8 cellular contexts compared by ENCODE assay signal in the genomic region with DNA sequence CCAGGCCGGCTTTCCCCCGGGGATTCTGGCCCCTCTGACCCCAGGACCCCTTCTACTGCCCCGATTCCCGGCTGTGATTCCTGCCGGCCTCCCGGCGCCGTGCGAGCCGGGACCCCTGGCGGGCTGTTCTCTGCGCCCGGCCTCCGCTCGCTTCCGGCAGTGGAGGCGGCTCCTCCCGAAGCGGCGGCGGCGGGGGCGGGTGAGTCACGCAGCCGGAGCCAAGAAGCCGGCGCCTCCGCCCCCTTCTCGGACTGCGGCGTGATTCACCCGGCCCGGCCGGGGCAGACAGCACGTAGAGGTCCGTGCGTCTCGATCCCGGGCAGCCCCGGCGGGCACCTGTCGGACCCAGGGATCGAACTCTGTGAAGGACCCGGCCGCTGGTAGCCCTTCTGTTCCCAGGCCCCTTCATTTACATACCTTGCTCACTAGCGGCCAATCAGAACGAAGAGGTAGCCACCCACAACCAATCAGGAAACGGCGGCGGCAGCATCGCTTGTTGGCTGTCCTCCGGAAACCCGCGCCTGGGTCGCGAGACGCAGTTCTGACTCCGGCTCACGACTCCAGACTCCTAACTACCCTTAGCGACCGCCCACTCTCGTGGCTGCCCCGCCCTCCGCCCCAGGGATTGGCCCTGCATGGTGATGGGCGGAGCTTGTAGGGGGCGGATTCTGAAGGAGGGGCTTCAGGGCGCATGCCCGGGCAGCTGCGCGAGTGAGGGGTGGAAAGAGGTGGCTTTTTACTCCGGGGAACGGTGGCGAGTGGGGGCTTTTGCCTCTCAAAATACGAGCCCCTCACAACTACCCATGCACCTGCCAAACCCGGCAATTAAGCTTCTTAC. TPM values are rescaled to one million over a fixed set of nuclear protein-coding genes. Genes with fewer than 3 reads are reported as not detected.
DNase-seq lines count a peak whose midpoint lies in the region; ATAC-seq and TF ChIP-seq lines count a peak whose summit lies in the region.

A gene with protein sequence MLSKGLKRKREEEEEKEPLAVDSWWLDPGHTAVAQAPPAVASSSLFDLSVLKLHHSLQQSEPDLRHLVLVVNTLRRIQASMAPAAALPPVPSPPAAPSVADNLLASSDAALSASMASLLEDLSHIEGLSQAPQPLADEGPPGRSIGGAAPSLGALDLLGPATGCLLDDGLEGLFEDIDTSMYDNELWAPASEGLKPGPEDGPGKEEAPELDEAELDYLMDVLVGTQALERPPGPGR (minus strand): TSS at position 543 of the 838 bp plus-strand sequence. CDS start 2,446 bp downstream, outside the sequence.

- H3K36me3 ChIP-seq in CD4-positive, alpha-beta memory T cell (ENCODE audit: insufficient read depth, low read length): no peaks in the 10 kb centered on the region

- peaks cover 0 to 2% of the 10 kb centered on the region in 2 donors for H3K27me3 Mint-ChIP-seq in CD4-positive, alpha-beta memory T cell
- no peaks in the 10 kb centered on the region for H3K27me3 Mint-ChIP-seq in activated CD4-positive, alpha-beta memory T cell treated with anti-CD3 and anti-CD28 coated beads, Interleukin-2, amount 10 ng/mL, durations not matched to agents 7 days and 5 days

- peak; percentile 100 for DNase-seq in CD4-positive, alpha-beta memory T cell
- DNase-seq in HK-2 (ENCODE audit: unreplicated experiment) (peak; percentile 99), NCI-H82 treated with DMSO at 0.1 percent for 48 hours (lab: John Stamatoyannopoulos, UW; ENCODE audit: unreplicated experiment) (peak; percentile 99), dorsolateral prefrontal cortex (peak; percentile 100), lower leg skin (ENCODE audit: low spot score in 2 of 2) (peak; percentile 99 to 100)
- DNase-seq in activated CD4-positive, alpha-beta memory T cell treated with anti-CD3 and anti-CD28 coated beads, Interleukin-2, amount 10 ng/mL, durations not matched to agents 7 days and 5 days: peak; percentile 100
- peak; percentile 100 for DNase-seq in stimulated activated CD4-positive, alpha-beta T cell treated with anti-CD3 and anti-CD28 coated beads, Interleukin-4, amount 100 ng/mL, for 48 hours (ENCODE audit: low read depth in 2 of 2)

- peak within 1 kb of the TSS; percentile 92 to 99 (median 95) for H3K4me3 Mint-ChIP-seq in CD4-positive, alpha-beta memory T cell
- H3K4me3 Mint-ChIP-seq in activated CD4-positive, alpha-beta memory T cell treated with anti-CD3 and anti-CD28 coated beads, Interleukin-2, amount 10 ng/mL, durations not matched to agents 7 days and 5 days: peak within 1 kb of the TSS; percentile 88

- H3K9me3 Mint-ChIP-seq in CD4-positive, alpha-beta memory T cell: peaks cover 0 to 2% (median 0%) of the 10 kb centered on the region in 8 donors
- H3K9me3 Mint-ChIP-seq in activated CD4-positive, alpha-beta memory T cell treated with anti-CD3 and anti-CD28 coated beads, Interleukin-2, amount 10 ng/mL, durations not matched to agents 7 days and 5 days: no peaks in the 10 kb centered on the region

- H3K4me1 ChIP-seq in CD4-positive, alpha-beta memory T cell (ENCODE audit: insufficient read depth, low read length): peaks cover 28% of the 10 kb centered on the region

- peak within 1 kb of the TSS; percentile 97 to 99 (median 98) for H3K27ac Mint-ChIP-seq in CD4-positive, alpha-beta memory T cell
- H3K27ac Mint-ChIP-seq in activated CD4-positive, alpha-beta memory T cell treated with anti-CD3 and anti-CD28 coated beads, Interleukin-2, amount 10 ng/mL, durations not matched to agents 7 days and 5 days: peak within 1 kb of the TSS; percentile 89

- WGBS in lower leg skin, 2 donors: 0 to 1% methylated on average over 22 to 38 of the region's 75 CpGs

- peak in 54 of 56 donors; percentile 55 to 94 (median 80) for TF ChIP-seq CTCF in dorsolateral prefrontal cortex (IDR thresholded peaks at IDR 0.05 in 54 of 56, conservative IDR thresholded peaks at IDR 0.05 in 2 of 56; ENCODE audit: low read depth in 1 of 56, partially characterized antibody in 56 of 56)
- TF ChIP-seq CTCF in lower leg skin (IDR thresholded peaks at IDR 0.05): no peak

- peak; percentile 77 for ATAC-seq in GM19438 (IDR thresholded peaks at IDR 0.05; ENCODE audit: low read depth, unreplicated experiment)

- peak within 1 kb of the TSS; percentile 92 for H3K27ac ChIP-seq in CD4-positive, alpha-beta memory T cell (ENCODE audit: low read depth, low read length)
- peak within 1 kb of the TSS; percentile 67 to 99 (median 97) for H3K27ac ChIP-seq in dorsolateral prefrontal cortex

- H3K27me3 ChIP-seq in CD4-positive, alpha-beta memory T cell (ENCODE audit: insufficient read depth, low read length): no peaks in the 10 kb centered on the region
- no peaks in the 10 kb centered on the region for H3K27me3 ChIP-seq in dorsolateral prefrontal cortex

- CTCF ChIA-PET in CD4-positive, alpha-beta memory T cell (lab: Charles Lee; ENCODE audit: partially characterized antibody): interaction anchor here (1.1 to 3.1 kb wide), 6 partner anchors 9 to 178 kb away, joined by 3 to 24 read pairs (median 6); partner anchors contain the start of gene BLVRB
- CTCF ChIA-PET in activated CD4-positive, alpha-beta memory T cell treated with anti-CD3 and anti-CD28 coated beads, Interleukin-2, amount 10 ng/mL, durations not matched to agents 7 days and 5 days (lab: Charles Lee): interaction anchor here (0.6 to 2.6 kb wide), 9 partner anchors 8 to 209 kb away, joined by 3 to 15 read pairs (median 4); partner anchors contain the start of gene BLVRB

- peak within 1 kb of the TSS; percentile 79 to 85 for H3K4me3 ChIP-seq in CD4-positive, alpha-beta memory T cell (ENCODE audit: low read length in 2 of 2)
- H3K4me3 ChIP-seq in dorsolateral prefrontal cortex (peak within 1 kb of the TSS; percentile 66 to 96 (median 86)), lower leg skin (ENCODE audit: low read depth, poor library complexity, severe bottlenecking) (peak within 1 kb of the TSS; percentile 74)

- intact Hi-C loops in CD4-positive, alpha-beta memory T cell (cut with micrococcal nuclease): loop anchor here (1.0 to 10.0 kb wide), 6 partner anchors 18 to 177 kb away; partner anchors contain the start of genes AKT2, BLVRB, C19orf47 and LTBP4
- intact Hi-C loops in dorsolateral prefrontal cortex (cut with DNase I) (loop anchor here in 1 of 2 donors (1.0 kb wide), 2 partner anchors 8 to 18 kb away; no protein-coding TSS in a partner anchor), lower leg skin (cut with DNase I; ENCODE audit: low total_unique reads) (no loop called here)

- H3K9me3 ChIP-seq in CD4-positive, alpha-beta memory T cell (ENCODE audit: control insufficient read depth in 1 of 2, low read length in 2 of 2): no peaks in the 10 kb centered on the region

- H3K4me1 Mint-ChIP-seq in CD4-positive, alpha-beta memory T cell: peaks cover 11 to 34% (median 22%) of the 10 kb centered on the region in 4 donors
- peaks cover 24% of the 10 kb centered on the region for H3K4me1 Mint-ChIP-seq in activated CD4-positive, alpha-beta memory T cell treated with anti-CD3 and anti-CD28 coated beads, Interleukin-2, amount 10 ng/mL, durations not matched to agents 7 days and 5 days

- H3K36me3 Mint-ChIP-seq in CD4-positive, alpha-beta memory T cell: peaks cover 0 to 14% of the 10 kb centered on the region in 2 donors
- peaks cover 20% of the 10 kb centered on the region for H3K36me3 Mint-ChIP-seq in activated CD4-positive, alpha-beta memory T cell treated with anti-CD3 and anti-CD28 coated beads, Interleukin-2, amount 10 ng/mL, durations not matched to agents 7 days and 5 days (ENCODE audit: low read depth)

- POLR2A ChIA-PET in CD4-positive, alpha-beta memory T cell (lab: Charles Lee; ENCODE audit: partially characterized antibody): interaction anchor here (0.7 to 8.9 kb wide), 19 partner anchors 8 to 579 kb away, joined by 3 to 227 read pairs (median 6); partner anchors contain the start of genes ACTMAP, AKT2, BLVRB and C19orf47
- POLR2A ChIA-PET in activated CD4-positive, alpha-beta memory T cell treated with anti-CD3 and anti-CD28 coated beads, Interleukin-2, amount 10 ng/mL, durations not matched to agents 7 days and 5 days (lab: Charles Lee): interaction anchor here (0.6 to 2.2 kb wide), 14 partner anchors 9 to 287 kb away, joined by 3 to 20 read pairs (median 3); partner anchors contain the start of genes BLVRB, C19orf47, PLD3 and SERTAD3

- TF ChIP-seq POLR2A in lower leg skin (IDR thresholded peaks at IDR 0.05): peak in 1 of 2 donors; percentile 66

RNA-seq across cellular contexts. Expression of the gene that starts here (rescaled TPM):
- total RNA-seq in CD4-positive, alpha-beta memory T cell: 10 to 100 TPM; 10.6 to 11.3 TPM
- 10 to 100 TPM in 1 of 2 donors, 1 to 10 TPM in 1; 5.4 to 10.7 TPM for polyA plus RNA-seq in CD4-positive, alpha-beta memory T cell
- 10 to 100 TPM; 10.6 to 10.7 TPM for total RNA-seq in activated CD4-positive, alpha-beta memory T cell treated with anti-CD3 and anti-CD28 coated beads, Interleukin-2, amount 10 ng/mL, durations not matched to agents 7 days and 5 days
- total RNA-seq in dorsolateral prefrontal cortex: 10 to 100 TPM in 13 of 120 experiments, 1 to 10 TPM in 107; 2.3 to 23.0 (median 5.5) TPM
- total RNA-seq in lower leg skin: 10 to 100 TPM; 17.3 to 45.7 (median 26.6) TPM

Comparison
In these comparisons a context has a peak if more than half of its experiments do, and no peak if none do; other contexts are left out.
1. Peak in every context shown above with its lines: DNase-seq, ATAC-seq, H3K4me3 ChIP-seq and H3K27ac ChIP-seq.
2. CTCF ChIP-seq: peak in dorsolateral prefrontal cortex (54 of 56); none in lower leg skin (0 of 3).